ENCODE assay signal across 10 cellular contexts in the genomic region with DNA sequence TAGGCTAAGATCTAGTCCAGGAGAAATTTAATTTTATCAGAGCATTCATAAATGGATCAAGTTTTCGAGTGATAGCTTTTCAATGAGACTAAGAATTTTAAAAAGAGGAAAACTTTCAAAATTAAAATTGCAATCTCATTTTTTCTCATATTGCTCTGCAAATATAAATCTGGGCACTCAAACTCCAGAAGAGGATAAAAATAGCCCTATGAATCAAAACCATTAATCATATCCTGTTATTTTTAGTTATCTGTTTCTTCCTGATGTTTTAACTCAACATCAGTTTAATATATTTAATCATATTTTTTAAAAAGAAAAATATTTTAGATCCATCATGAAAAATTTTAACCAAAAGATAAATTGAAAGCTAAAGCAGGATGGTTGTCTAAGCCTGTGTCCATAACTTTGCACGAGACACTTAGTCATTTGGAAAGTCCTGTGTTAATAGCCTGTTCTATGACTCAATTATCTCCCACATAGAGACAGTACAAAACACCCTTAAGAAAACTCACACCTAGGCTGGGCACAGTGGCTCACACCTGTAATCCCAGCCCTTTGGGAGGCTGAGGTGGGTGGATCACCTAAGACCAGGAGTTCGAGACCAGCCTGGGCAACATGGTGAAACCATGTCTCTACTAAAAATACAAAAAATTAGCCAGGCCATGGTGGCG. TPM values are rescaled to one million over a fixed set of nuclear protein-coding genes. Genes with fewer than 3 reads are reported as not detected.
DNase-seq lines count a peak whose midpoint lies in the region; ATAC-seq and TF ChIP-seq lines count a peak whose summit lies in the region.
"Had no signal": no experiment of that assay in that cellular context is flagged by ENCODE, and none has a peak within 500 bp of the region (broad histone marks: within the 10 kb centered on the region; RNA-seq: fewer than 3 reads in every experiment).

No MANE protein-coding gene starts in this region.

- H3K27me3 ChIP-seq in ACC112 (ENCODE audit: insufficient read depth, low read length), result no peaks in the 10 kb centered on the region
- H3K27me3 ChIP-seq in MM.1S (replicated peaks; ENCODE audit: insufficient read depth, low read length), result no peaks in the 10 kb centered on the region

- peak overlapping the region; percentile 46 for H2AFZ ChIP-seq in ACC112 (ENCODE audit: low read length, unreplicated experiment)
- H2AFZ ChIP-seq in MM.1S (ENCODE audit: low read length), result no peak overlapping the region

- POLR2A ChIA-PET in HEK293T (lab: Yijun Ruan, JAX), result no interaction called here

- peaks cover 12% of the 10 kb centered on the region for H3K4me1 ChIP-seq in ACC112 (ENCODE audit: control insufficient read depth, insufficient read depth, low read length, unreplicated experiment)
- no peaks in the 10 kb centered on the region for H3K4me1 ChIP-seq in MM.1S (ENCODE audit: low read length)

- no peak overlapping the region for H3K9ac ChIP-seq in MM.1S (ENCODE audit: low read length)

- no peaks in the 10 kb centered on the region for H3K9me3 ChIP-seq in MM.1S (replicated peaks; ENCODE audit: insufficient read depth, low read length)

- H4K20me1 ChIP-seq in MM.1S (ENCODE audit: insufficient read depth, low read length), result no peaks in the 10 kb centered on the region

- no peak overlapping the region for H3K4me2 ChIP-seq in MM.1S (ENCODE audit: low read depth, low read length)

- ATAC-seq in GM19438 (IDR thresholded peaks at IDR 0.05; ENCODE audit: low read depth, unreplicated experiment), result peak; percentile 47
- ATAC-seq in HG03342 (IDR thresholded peaks at IDR 0.05; ENCODE audit: unreplicated experiment), result peak; percentile 62

- H3K79me2 ChIP-seq in ACC112 (ENCODE audit: control insufficient read depth, insufficient read depth, low read length, unreplicated experiment), result no peaks in the 10 kb centered on the region
- no peaks in the 10 kb centered on the region for H3K79me2 ChIP-seq in MM.1S (ENCODE audit: low read length)

- H3K36me3 ChIP-seq in ACC112 (ENCODE audit: insufficient read depth, low read length) (no peaks in the 10 kb centered on the region), MM.1S (replicated peaks; ENCODE audit: insufficient read depth, low read length) (no peaks in the 10 kb centered on the region)

- CTCF ChIA-PET in HEK293T (lab: Yijun Ruan, JAX), result interaction anchor here (0.9 kb wide), 1 partner anchor 17 kb away, joined by 3 read pairs; no protein-coding TSS in a partner anchor

- no peak overlapping the region for H3K4me3 ChIP-seq in ACC112 (ENCODE audit: low read depth, low read length)
- no peak overlapping the region for H3K4me3 ChIP-seq in MM.1S (ENCODE audit: low read length)

- no peaks in the 10 kb centered on the region for H3K9me2 ChIP-seq in MM.1S (replicated peaks; ENCODE audit: insufficient read depth, low read length)

- H3K27ac ChIP-seq in ACC112 (ENCODE audit: low read depth, low read length) (peak overlapping the region; percentile 73), MM.1S (ENCODE audit: low read length) (no peak overlapping the region)

- no peaks in the 10 kb centered on the region for H3F3A ChIP-seq in MM.1S (ENCODE audit: insufficient read depth, low read length)

- TF ChIP-seq CTCF in MM.1S (IDR thresholded peaks at IDR 0.05; ENCODE audit: low read length), result no peak

- DNase-seq in dermis blood vessel endothelial cell, result peak; percentile 45
- DNase-seq in MM.1S, result no peak
- DNase-seq in HEK293T (ENCODE audit: extremely low spot score), result no peak
- no peak for DNase-seq in GM19240 (ENCODE audit: insufficient read length, low spot score)
- no peak for DNase-seq in HuH-7 (ENCODE audit: low spot score)
- DNase-seq: activated gamma-delta T cell; stimulated activated CD4-positive, alpha-beta T cell treated with anti-CD3 and anti-CD28 coated beads, Interleukin-12 subunit alpha, Interleukin-12 subunit beta, amount 100 ng/mL, for 4 hours had no signal

TF ChIP-seq in HEK293T, 16 proteins besides CTCF, POLR2A, EP300 and RAD21:
- TF ChIP-seq L3MBTL2 (conservative IDR thresholded peaks at IDR 0.05) (no peak), BHLHE40 (IDR thresholded peaks at IDR 0.05; ENCODE audit: borderline replicate concordance) (no peak), ARNT (IDR thresholded peaks at IDR 0.05) (no peak), ZNF384 (IDR thresholded peaks at IDR 0.05) (no peak), SUZ12 (IDR thresholded peaks at IDR 0.05) (no peak), HDGF (IDR thresholded peaks at IDR 0.05; ENCODE audit: borderline replicate concordance) (no peak), ELF4 (IDR thresholded peaks at IDR 0.05) (no peak), TARDBP (IDR thresholded peaks at IDR 0.05) (no peak), CTBP1 (IDR thresholded peaks at IDR 0.05; ENCODE audit: borderline replicate concordance) (no peak), FOXK2 (IDR thresholded peaks at IDR 0.05) (no peak), NFRKB (IDR thresholded peaks at IDR 0.05) (no peak), FOXA1 (IDR thresholded peaks at IDR 0.05) (no peak), FOXM1 (IDR thresholded peaks at IDR 0.05; ENCODE audit: borderline replicate concordance) (no peak)
- TF ChIP-seq, protein P1, sequence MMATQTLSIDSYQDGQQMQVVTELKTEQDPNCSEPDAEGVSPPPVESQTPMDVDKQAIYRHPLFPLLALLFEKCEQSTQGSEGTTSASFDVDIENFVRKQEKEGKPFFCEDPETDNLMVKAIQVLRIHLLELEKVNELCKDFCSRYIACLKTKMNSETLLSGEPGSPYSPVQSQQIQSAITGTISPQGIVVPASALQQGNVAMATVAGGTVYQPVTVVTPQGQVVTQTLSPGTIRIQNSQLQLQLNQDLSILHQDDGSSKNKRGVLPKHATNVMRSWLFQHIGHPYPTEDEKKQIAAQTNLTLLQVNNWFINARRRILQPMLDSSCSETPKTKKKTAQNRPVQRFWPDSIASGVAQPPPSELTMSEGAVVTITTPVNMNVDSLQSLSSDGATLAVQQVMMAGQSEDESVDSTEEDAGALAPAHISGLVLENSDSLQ (IDR thresholded peaks at IDR 0.05), result no peak

RNA-seq across cellular contexts. Expression of gene PRRC2C, which starts 17.1 kb away (rescaled TPM):
- total RNA-seq in dermis blood vessel endothelial cell, result 58.0 and 84.7 TPM in 2 replicates
